In genomic region chr4:173433447-173433846, GRCh38 we compare ENCODE assay signal across 15 cellular contexts. TPM values are rescaled to one million over a fixed set of nuclear protein-coding genes. Genes with fewer than 3 reads are reported as not detected.
DNase-seq lines count a peak whose midpoint lies in the region; ATAC-seq lines count a peak whose summit lies in the region.
"Had no signal": no experiment of that assay in that cellular context is flagged by ENCODE, and none has a peak within 500 bp of the region (broad histone marks: within the 10 kb centered on the region; RNA-seq: fewer than 3 reads in every experiment).

No MANE protein-coding gene starts in this region.

- H3K36me3 Mint-ChIP-seq in dendritic cell treated with granulocyte-macrophage colony-stimulating factor and Interleukin-4, amounts not matched to agents 40 ng/mL and 50 ng/mL, for 4 days (ENCODE audit: low read depth) = no peaks in the 10 kb centered on the region
- no peaks in the 10 kb centered on the region for H3K36me3 Mint-ChIP-seq in activated naive CD8-positive, alpha-beta T cell treated with anti-CD3 and anti-CD28 coated beads, Interleukin-2, amount 50 U/mL, for 24 hours (ENCODE audit: low read depth)
- no peaks in the 10 kb centered on the region for H3K36me3 Mint-ChIP-seq in activated T-cell treated with anti-CD3 and anti-CD28 coated beads, Interleukin-2, amount 50 U/mL, for 72 hours (ENCODE audit: insufficient read depth in 2 of 2)

- peaks cover 1% of the 10 kb centered on the region for H3K27me3 Mint-ChIP-seq in dendritic cell treated with granulocyte-macrophage colony-stimulating factor and Interleukin-4, amounts not matched to agents 40 ng/mL and 50 ng/mL, for 4 days
- H3K27me3 Mint-ChIP-seq in activated naive CD8-positive, alpha-beta T cell treated with anti-CD3 and anti-CD28 coated beads, Interleukin-2, amount 50 U/mL, for 24 hours = no peaks in the 10 kb centered on the region
- no peaks in the 10 kb centered on the region for H3K27me3 Mint-ChIP-seq in activated T-cell treated with anti-CD3 and anti-CD28 coated beads, Interleukin-2, amount 50 U/mL, for 72 hours (ENCODE audit: low read depth)
- H3K27me3 Mint-ChIP-seq: CD4-positive, alpha-beta T cell had no signal

- H3K27ac Mint-ChIP-seq in dendritic cell treated with granulocyte-macrophage colony-stimulating factor and Interleukin-4, amounts not matched to agents 40 ng/mL and 50 ng/mL, for 4 days = peak overlapping the region; percentile 54
- H3K27ac Mint-ChIP-seq in activated naive CD8-positive, alpha-beta T cell treated with anti-CD3 and anti-CD28 coated beads, Interleukin-2, amount 50 U/mL, for 24 hours = no peak overlapping the region
- H3K27ac Mint-ChIP-seq in activated T-cell treated with anti-CD3 and anti-CD28 coated beads, Interleukin-2, amount 50 U/mL, for 72 hours = no peak overlapping the region
- H3K27ac Mint-ChIP-seq: CD4-positive, alpha-beta T cell; GM23338 had no signal

- H3K4me1 Mint-ChIP-seq in dendritic cell treated with granulocyte-macrophage colony-stimulating factor and Interleukin-4, amounts not matched to agents 40 ng/mL and 50 ng/mL, for 4 days (ENCODE audit: low read depth) = peaks cover 16% of the 10 kb centered on the region
- H3K4me1 Mint-ChIP-seq in activated naive CD8-positive, alpha-beta T cell treated with anti-CD3 and anti-CD28 coated beads, Interleukin-2, amount 50 U/mL, for 24 hours = no peaks in the 10 kb centered on the region
- no peaks in the 10 kb centered on the region for H3K4me1 Mint-ChIP-seq in activated T-cell treated with anti-CD3 and anti-CD28 coated beads, Interleukin-2, amount 50 U/mL, for 72 hours (ENCODE audit: low read depth)

- no peak overlapping the region for H3K4me3 Mint-ChIP-seq in dendritic cell treated with granulocyte-macrophage colony-stimulating factor and Interleukin-4, amounts not matched to agents 40 ng/mL and 50 ng/mL, for 4 days
- no peak overlapping the region for H3K4me3 Mint-ChIP-seq in activated naive CD8-positive, alpha-beta T cell treated with anti-CD3 and anti-CD28 coated beads, Interleukin-2, amount 50 U/mL, for 24 hours
- H3K4me3 Mint-ChIP-seq in activated T-cell treated with anti-CD3 and anti-CD28 coated beads, Interleukin-2, amount 50 U/mL, for 72 hours = no peak overlapping the region
- H3K4me3 Mint-ChIP-seq: CD4-positive, alpha-beta T cell; GM23338 had no signal

- intact Hi-C loops in dendritic cell treated with granulocyte-macrophage colony-stimulating factor and Interleukin-4, amounts not matched to agents 40 ng/mL and 50 ng/mL, for 4 days (cut with micrococcal nuclease) = no loop called here

- no peak for DNase-seq in activated naive CD8-positive, alpha-beta T cell treated with anti-CD3 and anti-CD28 coated beads, Interleukin-2, amount 50 U/mL, for 24 hours
- no peak for DNase-seq in NCI-H524 treated with DMSO at 0.1 percent for 48 hours (lab: John Stamatoyannopoulos, UW)
- no peak for DNase-seq in activated T-cell treated with anti-CD3 and anti-CD28 coated beads, Interleukin-2, amount 50 U/mL, for 72 hours
- DNase-seq: ACHN; BE2C; Caco-2; CD4-positive, alpha-beta T cell; HCEC 1CT; Karpas-422 had no signal

- H3K9me3 Mint-ChIP-seq in dendritic cell treated with granulocyte-macrophage colony-stimulating factor and Interleukin-4, amounts not matched to agents 40 ng/mL and 50 ng/mL, for 4 days = peaks cover 9% of the 10 kb centered on the region
- no peaks in the 10 kb centered on the region for H3K9me3 Mint-ChIP-seq in activated naive CD8-positive, alpha-beta T cell treated with anti-CD3 and anti-CD28 coated beads, Interleukin-2, amount 50 U/mL, for 24 hours
- H3K9me3 Mint-ChIP-seq in activated T-cell treated with anti-CD3 and anti-CD28 coated beads, Interleukin-2, amount 50 U/mL, for 72 hours = no peaks in the 10 kb centered on the region
- H3K9me3 Mint-ChIP-seq: CD4-positive, alpha-beta T cell; GM23338 had no signal

- ATAC-seq in GM18907 (IDR thresholded peaks at IDR 0.05; ENCODE audit: unreplicated experiment) = peak; percentile 58
- peak; percentile 84 for ATAC-seq in HG03045 (IDR thresholded peaks at IDR 0.05; ENCODE audit: unreplicated experiment)
- no peak for ATAC-seq in activated naive CD8-positive, alpha-beta T cell treated with anti-CD3 and anti-CD28 coated beads, Interleukin-2, amount 50 U/mL, for 24 hours
- no peak for ATAC-seq in HG03571 (IDR thresholded peaks at IDR 0.05; ENCODE audit: unreplicated experiment)
- no peak for ATAC-seq in activated T-cell treated with anti-CD3 and anti-CD28 coated beads, Interleukin-2, amount 50 U/mL, for 72 hours (replicated peaks in 1 of 2)
- ATAC-seq: GM23338 had no signal

RNA-seq across cellular contexts. Expression of gene SCRG1, which starts 34.5 kb away (rescaled TPM):
- not detected for total RNA-seq in activated T-cell treated with anti-CD3 and anti-CD28 coated beads, Interleukin-2, amount 50 U/mL, for 72 hours
- total RNA-seq: Caco-2; CD4-positive, alpha-beta T cell; GM23338; HT1080 had no signal

Comparison
In these comparisons a context has a peak if more than half of its experiments do, and no peak if none do; other contexts are left out.
1. ATAC-seq: peak in GM18907 (single experiment) and HG03045 (single experiment); none in activated naive CD8-positive, alpha-beta T cell treated with anti-CD3 and anti-CD28 coated beads, Interleukin-2, amount 50 U/mL, for 24 hours (single experiment), HG03571 (single experiment) and activated T-cell treated with anti-CD3 and anti-CD28 coated beads, Interleukin-2, amount 50 U/mL, for 72 hours (0 of 2).